In genomic region chr3:141557961-141558706, GRCh38 we compare ENCODE assay signal across 1 cellular context.
A peak's percentile ranks its signal among the peaks of the same experiment; 100 is the strongest.
TF ChIP-seq lines count a peak whose summit lies in the region.

No MANE protein-coding gene starts in this region.

TF ChIP-seq in K562, 482 proteins besides CTCF, POLR2A, EP300 and RAD21 (continued from another document and continues in another):
- no peak for TF ChIP-seq SAP30 (IDR thresholded peaks at IDR 0.05; ENCODE audit: borderline replicate concordance, insufficient read depth, low read depth, low read length, poor library complexity, severe bottlenecking)
- TF ChIP-seq ZNF318 (IDR thresholded peaks at IDR 0.05; ENCODE audit: borderline replicate concordance in 1 of 2, low read depth in 1 of 2), result peak in 1 of 2 experiments; percentile 75; a peak in 1 of 4 replicates
- no peak for TF ChIP-seq KLF10 (CRISPR knock-in tag; IDR thresholded peaks at IDR 0.05)
- no peak for TF ChIP-seq ZNF766 (CRISPR knock-in tag; conservative IDR thresholded peaks at IDR 0.05)
- TF ChIP-seq HBP1 (CRISPR knock-in tag; IDR thresholded peaks at IDR 0.05), result no peak
- TF ChIP-seq ARNT (IDR thresholded peaks at IDR 0.05), result 0 out of 4 replicates have a peak, but pooled peaks of 1 of the 2 experiments have one; percentile 18
- TF ChIP-seq SUPT5H (IDR thresholded peaks at IDR 0.05), result peak; percentile 35; the same call in 1 of the 2 replicates
- peak in 1 of 2 experiments; percentile 80; a peak in 2 of 4 replicates for TF ChIP-seq RCOR1 (IDR thresholded peaks at IDR 0.05; ENCODE audit: borderline replicate concordance in 1 of 2, low read depth in 2 of 2, low read length in 2 of 2)
- no peak for TF ChIP-seq ZNF609 (CRISPR knock-in tag; IDR thresholded peaks at IDR 0.05; ENCODE audit: borderline replicate concordance)
- no peak for TF ChIP-seq NFIX (CRISPR knock-in tag; IDR thresholded peaks at IDR 0.05; ENCODE audit: low read depth)
- peak; percentile 28; the same call in 1 of the 2 replicates for TF ChIP-seq CBFA2T3 (IDR thresholded peaks at IDR 0.05)
- peak in 1 of 2 experiments; percentile 57; a peak in 1 of 4 replicates for TF ChIP-seq MLLT1 (IDR thresholded peaks at IDR 0.05)
- no peak for TF ChIP-seq PTRF (tag; IDR thresholded peaks at IDR 0.05)
- no peak for TF ChIP-seq ZNF561 (CRISPR knock-in tag; conservative IDR thresholded peaks at IDR 0.05)
- no peak for TF ChIP-seq ELK1 (CRISPR knock-in tag; IDR thresholded peaks at IDR 0.05)
- TF ChIP-seq ZNF511 (CRISPR knock-in tag; IDR thresholded peaks at IDR 0.05), result no peak
- no peak for TF ChIP-seq TAF1 (IDR thresholded peaks at IDR 0.05; ENCODE audit: control insufficient read depth, extremely low read depth, insufficient read depth, low read length, severe bottlenecking)
- no peak for TF ChIP-seq ZNF583 (CRISPR knock-in tag; IDR thresholded peaks at IDR 0.05)
- 0 out of 2 replicates have a peak, but pooled peaks have one; percentile 35 for TF ChIP-seq ZNF592 (IDR thresholded peaks at IDR 0.05)
- no peak for TF ChIP-seq BCL6 (CRISPR knock-in tag; IDR thresholded peaks at IDR 0.05)
- TF ChIP-seq TEAD4 (IDR thresholded peaks at IDR 0.05; ENCODE audit: low read length), result peak; percentile 47; the same call in 1 of the 2 replicates
- no peak for TF ChIP-seq TEAD4 (CRISPR knock-in tag; IDR thresholded peaks at IDR 0.05; ENCODE audit: borderline replicate concordance)
- no peak for TF ChIP-seq SRSF1 (IDR thresholded peaks at IDR 0.05; ENCODE audit: low read depth, low read length)
- no peak for TF ChIP-seq CREBBP (IDR thresholded peaks at IDR 0.05; ENCODE audit: low read depth, low read length)
- TF ChIP-seq CC2D1A (IDR thresholded peaks at IDR 0.05), result no peak
- TF ChIP-seq OTX1 (CRISPR knock-in tag; IDR thresholded peaks at IDR 0.05), result no peak
- TF ChIP-seq HSF4 (CRISPR knock-in tag; IDR thresholded peaks at IDR 0.05; ENCODE audit: borderline replicate concordance), result no peak
- peak; percentile 68 for TF ChIP-seq ELF1 (tag; IDR thresholded peaks at IDR 0.05)
- 0 out of 4 replicates have a peak, but pooled peaks of 1 of the 2 experiments have one; percentile 10 for TF ChIP-seq TEAD1 (CRISPR knock-in tag; IDR thresholded peaks at IDR 0.05)
- no peak for TF ChIP-seq ETV1 (tag; conservative IDR thresholded peaks at IDR 0.05; ENCODE audit: low read depth)
- TF ChIP-seq RNF2 (IDR thresholded peaks at IDR 0.05), result peak; percentile 39; the same call in 1 of the 2 replicates
- TF ChIP-seq NBN (IDR thresholded peaks at IDR 0.05; ENCODE audit: low read depth), result peak; percentile 25; the same call in 1 of the 2 replicates
- TF ChIP-seq HEY1 (CRISPR knock-in tag; IDR thresholded peaks at IDR 0.05; ENCODE audit: borderline replicate concordance), result no peak
- TF ChIP-seq SIX5 (IDR thresholded peaks at IDR 0.05; ENCODE audit: borderline replicate concordance in 1 of 2, insufficient read depth in 1 of 2, low read depth in 1 of 2, low read length in 2 of 2), result no peak
- no peak for TF ChIP-seq ZNF140 (CRISPR knock-in tag; IDR thresholded peaks at IDR 0.05)
- TF ChIP-seq DLX4 (CRISPR knock-in tag; IDR thresholded peaks at IDR 0.05), result no peak
- TF ChIP-seq ZNF76 (CRISPR knock-in tag; IDR thresholded peaks at IDR 0.05; ENCODE audit: borderline replicate concordance), result no peak
